Comparison of ENCODE assay signal across 12 cellular contexts in genomic region chr6:32603888-32604287, GRCh38. TPM values are rescaled to one million over a fixed set of nuclear protein-coding genes. Genes with fewer than 3 reads are reported as not detected.
DNase-seq lines count a peak whose midpoint lies in the region; ATAC-seq lines count a peak whose summit lies in the region.
"Had no signal": no experiment of that assay in that cellular context is flagged by ENCODE, and none has a peak within 500 bp of the region (broad histone marks: within the 10 kb centered on the region; RNA-seq: fewer than 3 reads in every experiment).

No MANE protein-coding gene starts in this region.

- CTCF ChIA-PET in naive thymus-derived CD4-positive, alpha-beta T cell (lab: Charles Lee) = no interaction called here

- H3K4me3 ChIP-seq in naive thymus-derived CD4-positive, alpha-beta T cell (ENCODE audit: low read length) = no peak overlapping the region

- H3K27me3 Mint-ChIP-seq in activated T-helper 2 cell treated with anti-CD3 and anti-CD28 coated beads, Interferon-gamma antibody, Interleukin-2, Interleukin-4, amounts not matched to agents 10 μg/mL and 5 μg/mL and 100 μg/mL, durations not matched to agents 14 hours and 24 hours and 36 hours (ENCODE audit: low read depth) = peaks cover 7% of the 10 kb centered on the region
- H3K27me3 Mint-ChIP-seq in naive thymus-derived CD4-positive, alpha-beta T cell = peaks cover 0 to 10% (median 0%) of the 10 kb centered on the region in 5 donors

- H3K36me3 ChIP-seq in naive thymus-derived CD4-positive, alpha-beta T cell (ENCODE audit: control insufficient read depth in 2 of 3, insufficient read depth in 3 of 3, low read length in 3 of 3) = no peaks in the 10 kb centered on the region

- in situ Hi-C loops in KBM-7 (cut with MboI; ENCODE audit: low pct_unique_long_range_greater_than_20kb, low sequenced_read_pairs) = no loop called here

- H3K9me3 Mint-ChIP-seq in activated T-helper 2 cell treated with anti-CD3 and anti-CD28 coated beads, Interferon-gamma antibody, Interleukin-2, Interleukin-4, amounts not matched to agents 10 μg/mL and 5 μg/mL and 100 μg/mL, durations not matched to agents 14 hours and 24 hours and 36 hours = peaks cover 21% of the 10 kb centered on the region
- peaks cover 0 to 20% (median 8%) of the 10 kb centered on the region in 11 donors for H3K9me3 Mint-ChIP-seq in naive thymus-derived CD4-positive, alpha-beta T cell

- H3K27ac Mint-ChIP-seq in activated T-helper 2 cell treated with anti-CD3 and anti-CD28 coated beads, Interferon-gamma antibody, Interleukin-2, Interleukin-4, amounts not matched to agents 10 μg/mL and 5 μg/mL and 100 μg/mL, durations not matched to agents 14 hours and 24 hours and 36 hours = peak overlapping the region; percentile 90
- H3K27ac Mint-ChIP-seq in naive thymus-derived CD4-positive, alpha-beta T cell = peak overlapping the region in 6 of 9 donors; percentile 10 to 87 (median 60)
- H3K27ac Mint-ChIP-seq: brain, nephron had no signal

- intact Hi-C loops in activated T-helper 2 cell treated with anti-CD3 and anti-CD28 coated beads, Interferon-gamma antibody, Interleukin-2, Interleukin-4, amounts not matched to agents 10 μg/mL and 5 μg/mL and 100 μg/mL, durations not matched to agents 14 hours and 24 hours and 36 hours (cut with micrococcal nuclease) = loop anchor here (10.0 kb wide), 1 partner anchor 741 kb away; no protein-coding TSS in a partner anchor
- intact Hi-C loops in naive thymus-derived CD4-positive, alpha-beta T cell (cut with micrococcal nuclease) = no loop called here

- POLR2A ChIA-PET in naive thymus-derived CD4-positive, alpha-beta T cell (lab: Charles Lee) = no interaction called here

- DNase-seq in GDM1 (lab: John Stamatoyannopoulos, UW) (peak; percentile 9), KBM-7 (peak; percentile 43), NCI-H2171 treated with DMSO at 0.1 percent for 48 hours (lab: John Stamatoyannopoulos, UW) (no peak), GM03348 (ENCODE audit: low spot score) (no peak), DMS 273 (lab: John Stamatoyannopoulos, UW; ENCODE audit: unreplicated experiment) (no peak)
- DNase-seq in activated T-helper 2 cell treated with anti-CD3 and anti-CD28 coated beads, Interferon-gamma antibody, Interleukin-2, Interleukin-4, amounts not matched to agents 10 μg/mL and 5 μg/mL and 100 μg/mL, durations not matched to agents 14 hours and 24 hours and 36 hours (ENCODE audit: low spot score) = no peak
- no peak for DNase-seq in naive thymus-derived CD4-positive, alpha-beta T cell
- DNase-seq: DMS 273 treated with DMSO at 0.1 percent for 48 hours, NCI-H524 treated with DMSO at 0.1 percent for 48 hours, small intestine had no signal

- peaks cover 31% of the 10 kb centered on the region for H3K4me1 Mint-ChIP-seq in activated T-helper 2 cell treated with anti-CD3 and anti-CD28 coated beads, Interferon-gamma antibody, Interleukin-2, Interleukin-4, amounts not matched to agents 10 μg/mL and 5 μg/mL and 100 μg/mL, durations not matched to agents 14 hours and 24 hours and 36 hours (ENCODE audit: low read depth)
- peaks cover 12 to 37% (median 29%) of the 10 kb centered on the region in 7 donors for H3K4me1 Mint-ChIP-seq in naive thymus-derived CD4-positive, alpha-beta T cell
- H3K4me1 Mint-ChIP-seq: brain, nephron had no signal

- H3K27ac ChIP-seq in naive thymus-derived CD4-positive, alpha-beta T cell (ENCODE audit: low read depth, low read length) = no peak overlapping the region

- peaks cover 10% of the 10 kb centered on the region for H3K36me3 Mint-ChIP-seq in activated T-helper 2 cell treated with anti-CD3 and anti-CD28 coated beads, Interferon-gamma antibody, Interleukin-2, Interleukin-4, amounts not matched to agents 10 μg/mL and 5 μg/mL and 100 μg/mL, durations not matched to agents 14 hours and 24 hours and 36 hours (ENCODE audit: low read depth)
- H3K36me3 Mint-ChIP-seq in naive thymus-derived CD4-positive, alpha-beta T cell = peaks cover 0 to 14% (median 9%) of the 10 kb centered on the region in 5 donors
- H3K36me3 Mint-ChIP-seq: brain had no signal

- H3K27me3 ChIP-seq in naive thymus-derived CD4-positive, alpha-beta T cell (ENCODE audit: control insufficient read depth in 2 of 2, insufficient read depth in 2 of 2, low read length in 2 of 2) = no peaks in the 10 kb centered on the region

- H3K4me3 Mint-ChIP-seq in activated T-helper 2 cell treated with anti-CD3 and anti-CD28 coated beads, Interferon-gamma antibody, Interleukin-2, Interleukin-4, amounts not matched to agents 10 μg/mL and 5 μg/mL and 100 μg/mL, durations not matched to agents 14 hours and 24 hours and 36 hours (ENCODE audit: low read depth) = peak overlapping the region; percentile 60
- peak overlapping the region in 9 of 10 donors; percentile 4 to 81 (median 34) for H3K4me3 Mint-ChIP-seq in naive thymus-derived CD4-positive, alpha-beta T cell
- H3K4me3 Mint-ChIP-seq: brain, nephron had no signal

- H3K4me1 ChIP-seq in naive thymus-derived CD4-positive, alpha-beta T cell (ENCODE audit: control insufficient read depth in 2 of 2, insufficient read depth in 2 of 2, low read length in 2 of 2) = no peaks in the 10 kb centered on the region

- H3K9me3 ChIP-seq in naive thymus-derived CD4-positive, alpha-beta T cell (ENCODE audit: control insufficient read depth in 2 of 3, low read length in 3 of 3) = no peaks in the 10 kb centered on the region

- peak; percentile 78 for ATAC-seq in naive thymus-derived CD4-positive, alpha-beta T cell

RNA-seq across cellular contexts. Expression of gene HLA-DRB1, which starts 14.2 kb away (rescaled TPM):
- 22.9 and 27.2 TPM in 2 replicates for total RNA-seq in activated T-helper 2 cell treated with anti-CD3 and anti-CD28 coated beads, Interferon-gamma antibody, Interleukin-2, Interleukin-4, amounts not matched to agents 10 μg/mL and 5 μg/mL and 100 μg/mL, durations not matched to agents 14 hours and 24 hours and 36 hours
- 100 to 1,000 TPM in 1 of 5 experiments, 10 to 100 TPM in 4; 16.4 to 229 (median 52.1) TPM for total RNA-seq in naive thymus-derived CD4-positive, alpha-beta T cell
- 10 to 100 TPM in 1 of 2 donors, 1 to 10 TPM in 1; 3.1 to 10.7 TPM for polyA plus RNA-seq in naive thymus-derived CD4-positive, alpha-beta T cell

RNA-seq across cellular contexts. Expression of gene HLA-DQA1, which starts 33.3 kb away (rescaled TPM):
- 5.0 and 6.3 TPM in 2 replicates for total RNA-seq in activated T-helper 2 cell treated with anti-CD3 and anti-CD28 coated beads, Interferon-gamma antibody, Interleukin-2, Interleukin-4, amounts not matched to agents 10 μg/mL and 5 μg/mL and 100 μg/mL, durations not matched to agents 14 hours and 24 hours and 36 hours
- total RNA-seq in naive thymus-derived CD4-positive, alpha-beta T cell = 10 to 100 TPM in 4 of 5 experiments, 1 to 10 TPM in 1; 8.5 to 43.4 (median 12.1) TPM
- polyA plus RNA-seq in naive thymus-derived CD4-positive, alpha-beta T cell = under 1 TPM; 0.59 to 0.67 TPM

Comparison
In these comparisons a context has a peak if more than half of its experiments do, and no peak if none do; other contexts are left out.
1. DNase-seq: peak in GDM1 (single experiment) and KBM-7 (single experiment); none in activated T-helper 2 cell treated with anti-CD3 and anti-CD28 coated beads, Interferon-gamma antibody, Interleukin-2, Interleukin-4, amounts not matched to agents 10 μg/mL and 5 μg/mL and 100 μg/mL, durations not matched to agents 14 hours and 24 hours and 36 hours (single experiment), naive thymus-derived CD4-positive, alpha-beta T cell (0 of 9), NCI-H2171 treated with DMSO at 0.1 percent for 48 hours (single experiment), GM03348 (single experiment) and DMS 273 (single experiment).